Comparison of ENCODE assay signal across 8 cellular contexts in the genomic region with DNA sequence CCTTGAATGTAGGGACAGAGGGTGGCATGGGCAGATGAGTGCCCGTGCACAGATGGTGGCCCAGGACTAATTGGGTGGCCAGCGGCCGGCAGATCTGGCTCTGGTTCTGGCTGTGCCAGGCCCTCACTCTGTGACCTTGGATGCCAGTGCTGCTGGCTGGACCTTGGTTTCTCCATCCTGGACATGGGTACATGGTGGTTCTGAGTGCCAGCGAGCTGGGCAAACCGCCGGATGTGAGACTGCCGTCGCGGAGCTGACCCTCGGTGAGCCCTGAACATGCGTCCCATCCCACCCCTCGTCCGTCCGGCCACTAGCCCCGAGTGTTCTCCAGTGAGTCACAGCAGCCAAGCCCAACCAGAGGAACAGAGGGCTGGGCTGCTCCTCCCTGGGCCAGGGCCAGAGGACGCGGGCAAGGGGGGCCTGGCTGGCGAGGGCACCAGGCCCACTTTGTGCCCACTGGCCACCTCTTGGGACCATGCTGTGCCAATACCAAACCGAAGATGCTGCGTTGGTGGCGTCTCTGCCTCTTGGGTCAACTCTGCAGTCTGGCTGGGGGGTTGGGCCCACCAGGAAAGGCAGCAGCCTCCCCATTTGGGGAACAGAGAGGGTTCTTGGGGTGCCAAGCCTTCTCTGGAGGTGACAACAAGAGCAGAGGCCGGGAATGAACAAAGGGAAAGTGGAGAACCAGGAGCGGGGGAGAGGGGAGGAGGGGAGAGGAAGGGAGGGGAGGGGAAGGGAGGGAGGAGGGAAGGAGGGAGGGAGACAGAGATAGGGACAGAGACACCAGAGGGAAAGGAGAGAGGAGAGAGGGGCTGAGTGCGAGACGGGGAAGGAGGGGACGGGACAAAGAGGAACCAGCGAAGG. TPM values are rescaled to one million over a fixed set of nuclear protein-coding genes. Genes with fewer than 3 reads are reported as not detected.
DNase-seq lines count a peak whose midpoint lies in the region; ATAC-seq, FAIRE-seq and TF ChIP-seq lines count a peak whose summit lies in the region.

No MANE protein-coding gene starts in this region.

- H3K4me3 ChIP-seq in A549 (no peak overlapping the region), HFF-Myc (replicated peaks; ENCODE audit: low read depth, low read length) (no peak overlapping the region)

- no peaks in the 10 kb centered on the region for H3K9me3 ChIP-seq in A549

- H3K4me1 ChIP-seq in A549, result peaks cover 33% of the 10 kb centered on the region

- peak; percentile 85 to 91 for ATAC-seq in A549
- ATAC-seq in HG03378 (IDR thresholded peaks at IDR 0.05; ENCODE audit: unreplicated experiment), result no peak

- TF ChIP-seq POLR2A in A549 (IDR thresholded peaks at IDR 0.05; ENCODE audit: low read length), result no peak

- POLR2A ChIA-PET in A549 (lab: Yijun Ruan, JAX), result interaction anchor here (0.5 kb wide), 1 partner anchor 14 kb away, joined by 9 read pairs; no protein-coding TSS in a partner anchor

- no peak for TF ChIP-seq RAD21 in A549 (conservative IDR thresholded peaks at IDR 0.05 in 1 of 2, IDR thresholded peaks at IDR 0.05 in 1 of 2)

- WGBS in A549 (ENCODE audit: missing lambda C conversion rate), result 32% methylated on average over 21 of the region's 27 CpGs

- CTCF ChIA-PET in A549 (lab: Yijun Ruan, JAX), result interaction anchor here (1.1 to 1.9 kb wide), 6 partner anchors 13 to 317 kb away, joined by 3 to 9 read pairs (median 6); no protein-coding TSS in a partner anchor

- peak overlapping the region; percentile 81 for H3K4me2 ChIP-seq in A549

- peak overlapping the region; percentile 87 to 94 for H3K27ac ChIP-seq in A549

- no peak; a peak in 1 of 5 replicates for TF ChIP-seq EP300 in A549 (IDR thresholded peaks at IDR 0.05)

- peak; percentile 71 to 86 for DNase-seq in A549 (ENCODE audit: low read depth in 1 of 2, low spot score in 1 of 2)
- DNase-seq in HFF-Myc (ENCODE audit: extremely low read depth, low read depth), result peak; percentile 44
- DNase-seq in astrocyte of the hippocampus (ENCODE audit: low read depth, low spot score), result peak; percentile 97
- DNase-seq in hypothalamus (lab: John Stamatoyannopoulos, UW), result peak in 36 of 51 donors; percentile 19 to 78 (median 58)
- peak; percentile 42 for DNase-seq in retina
- no peak for DNase-seq in NCI-H446 treated with DMSO at 0.1 percent for 48 hours (lab: John Stamatoyannopoulos, UW)
- DNase-seq in stimulated activated CD4-positive, alpha-beta T cell treated with anti-CD3 and anti-CD28 coated beads, Interleukin-15, amount 100 ng/mL, for 24 hours, result no peak

- no peak for TF ChIP-seq CTCF in A549 (IDR thresholded peaks at IDR 0.05)
- TF ChIP-seq CTCF in HFF-Myc (IDR thresholded peaks at IDR 0.05; ENCODE audit: low read depth, low read length, missing control alignments), result no peak

- no peak for FAIRE-seq in A549 (lab: Jason Lieb, UNC)

TF ChIP-seq in A549, 52 proteins besides CTCF, POLR2A, EP300 and RAD21:
- TF ChIP-seq FOSB (CRISPR knock-in tag; IDR thresholded peaks at IDR 0.05) (no peak), MAX (IDR thresholded peaks at IDR 0.05) (peak; percentile 79), FOSL2 (IDR thresholded peaks at IDR 0.05) (no peak), FOSL2 (CRISPR knock-in tag; IDR thresholded peaks at IDR 0.05) (peak; percentile 94), GATA3 (IDR thresholded peaks at IDR 0.05; ENCODE audit: borderline replicate concordance) (no peak), E2F6 (IDR thresholded peaks at IDR 0.05; ENCODE audit: borderline replicate concordance, low read depth) (peak; percentile 44), MYC (IDR thresholded peaks at IDR 0.05; ENCODE audit: borderline replicate concordance, low read length) (no peak), NR3C1 (IDR thresholded peaks at IDR 0.05) (no peak), HOXB13 (CRISPR knock-in tag; IDR thresholded peaks at IDR 0.05; ENCODE audit: low read depth) (no peak), ATOH8 (CRISPR knock-in tag; IDR thresholded peaks at IDR 0.05; ENCODE audit: low read depth) (0 out of 2 replicates have a peak, but pooled peaks have one; percentile 61), FOXS1 (CRISPR knock-in tag; IDR thresholded peaks at IDR 0.05) (no peak)
TF ChIP-seq in A549: peak in this region for 4.

RNA-seq across cellular contexts. Expression of gene LSP1, which starts 10.7 kb away (rescaled TPM):
- polyA plus RNA-seq in A549 (2011; rRNA removed) (0.42 and 0.67 TPM in 2 replicates), A549 (2017; fragmentation: RNase III; extraction: RNeasy Plus Mini Kit Qiagen cat#74134 plus additional on column Dnase treatment) (1.7 to 5.5 TPM (median 3.5 TPM) in 3 replicates)
- polyA plus RNA-seq in A549 (2012; cell fraction: cytosol; rRNA removed), result 0.21 and 0.23 TPM in 2 replicates
- 0.13 and 0.15 TPM in 2 replicates for polyA plus RNA-seq in A549 (2012; cell fraction: nucleus; rRNA removed)
- 2.8 TPM in 1 of 2 replicates, not detected in the other for polyA minus RNA-seq in A549 (2011; rRNA and poly(A)+ RNA removed)

RNA-seq across cellular contexts. Expression of gene TNNI2, which starts 24.8 kb away (rescaled TPM):
- polyA plus RNA-seq in A549 (2011; rRNA removed), result not detected in 2 replicates
- not detected in 2 replicates for polyA plus RNA-seq in A549 (2012; cell fraction: cytosol; rRNA removed)
- polyA plus RNA-seq in A549 (2012; cell fraction: nucleus; rRNA removed), result 0.31 TPM in 1 of 2 replicates, not detected in the other
- polyA plus RNA-seq in A549 (2017; fragmentation: RNase III; extraction: RNeasy Plus Mini Kit Qiagen cat#74134 plus additional on column Dnase treatment), result not detected in 3 replicates
- not detected in 2 replicates for polyA minus RNA-seq in A549 (2011; rRNA and poly(A)+ RNA removed)

RNA-seq across cellular contexts. Expression of gene PRR33, which starts 28.1 kb away (rescaled TPM):
- polyA plus RNA-seq in A549 (2011; rRNA removed) (not detected in 2 replicates), A549 (2017; fragmentation: RNase III; extraction: RNeasy Plus Mini Kit Qiagen cat#74134 plus additional on column Dnase treatment) (not detected in 3 replicates)
- not detected in 2 replicates for polyA plus RNA-seq in A549 (2012; cell fraction: cytosol; rRNA removed)
- polyA plus RNA-seq in A549 (2012; cell fraction: nucleus; rRNA removed), result 0.02 TPM in 1 of 2 replicates, not detected in the other
- not detected in 2 replicates for polyA minus RNA-seq in A549 (2011; rRNA and poly(A)+ RNA removed)

RNA-seq across cellular contexts. Expression of gene SYT8, which starts 28.8 kb away (rescaled TPM):
- polyA plus RNA-seq in A549 (2011; rRNA removed), result not detected in 2 replicates
- polyA plus RNA-seq in A549 (2012; cell fraction: cytosol; rRNA removed), result 0.06 TPM in 1 of 2 replicates, not detected in the other
- polyA plus RNA-seq in A549 (2012; cell fraction: nucleus; rRNA removed), result 0.34 and 0.70 TPM in 2 replicates
- 0.21 to 0.25 TPM (median 0.22 TPM) in 3 replicates for polyA plus RNA-seq in A549 (2017; fragmentation: RNase III; extraction: RNeasy Plus Mini Kit Qiagen cat#74134 plus additional on column Dnase treatment)
- polyA minus RNA-seq in A549 (2011; rRNA and poly(A)+ RNA removed), result not detected in 2 replicates

RNA-seq across cellular contexts. Expression of gene TNNT3, which starts 55.9 kb away (rescaled TPM):
- not detected in 2 replicates for polyA plus RNA-seq in A549 (2011; rRNA removed)
- 0.07 TPM in 1 of 2 replicates, not detected in the other for polyA plus RNA-seq in A549 (2012; cell fraction: cytosol; rRNA removed)
- not detected in 2 replicates for polyA plus RNA-seq in A549 (2012; cell fraction: nucleus; rRNA removed)
- 0.15 TPM in 1 of 3 replicates, not detected in the others for polyA plus RNA-seq in A549 (2017; fragmentation: RNase III; extraction: RNeasy Plus Mini Kit Qiagen cat#74134 plus additional on column Dnase treatment)
- polyA minus RNA-seq in A549 (2011; rRNA and poly(A)+ RNA removed), result not detected in 2 replicates

Comparison
In these comparisons a context has a peak if more than half of its experiments do, and no peak if none do; other contexts are left out.
1. DNase-seq: peak in A549 (2 of 2), HFF-Myc (single experiment), astrocyte of the hippocampus (single experiment), hypothalamus (36 of 51) and retina (single experiment); none in NCI-H446 treated with DMSO at 0.1 percent for 48 hours (single experiment) and stimulated activated CD4-positive, alpha-beta T cell treated with anti-CD3 and anti-CD28 coated beads, Interleukin-15, amount 100 ng/mL, for 24 hours (single experiment).